Comparison of ENCODE assay signal across 1 cellular context in the genomic region with DNA sequence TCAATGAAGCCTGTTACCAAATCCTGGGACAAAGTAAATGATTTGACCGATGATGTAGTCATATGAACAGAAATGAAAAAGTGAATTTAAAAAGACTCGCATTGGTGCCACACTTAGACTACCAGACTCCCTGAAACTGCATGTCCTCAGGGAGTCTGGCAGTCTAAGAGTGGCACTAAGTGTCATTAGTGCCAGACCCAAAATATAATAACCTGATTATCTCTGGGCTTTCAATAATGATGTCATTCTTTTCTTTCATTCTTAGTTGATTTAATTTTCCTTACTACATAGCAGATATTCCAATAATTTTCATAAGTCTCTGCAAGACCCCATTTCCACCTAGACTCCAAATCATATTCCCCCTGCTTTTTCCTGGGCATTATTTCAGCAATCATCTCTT.
TF ChIP-seq lines count a peak whose summit lies in the region.

No MANE protein-coding gene starts in this region.

TF ChIP-seq in GM12878, 131 proteins besides CTCF, POLR2A, EP300 and RAD21 (continued from another document):
- TF ChIP-seq, protein P1, sequence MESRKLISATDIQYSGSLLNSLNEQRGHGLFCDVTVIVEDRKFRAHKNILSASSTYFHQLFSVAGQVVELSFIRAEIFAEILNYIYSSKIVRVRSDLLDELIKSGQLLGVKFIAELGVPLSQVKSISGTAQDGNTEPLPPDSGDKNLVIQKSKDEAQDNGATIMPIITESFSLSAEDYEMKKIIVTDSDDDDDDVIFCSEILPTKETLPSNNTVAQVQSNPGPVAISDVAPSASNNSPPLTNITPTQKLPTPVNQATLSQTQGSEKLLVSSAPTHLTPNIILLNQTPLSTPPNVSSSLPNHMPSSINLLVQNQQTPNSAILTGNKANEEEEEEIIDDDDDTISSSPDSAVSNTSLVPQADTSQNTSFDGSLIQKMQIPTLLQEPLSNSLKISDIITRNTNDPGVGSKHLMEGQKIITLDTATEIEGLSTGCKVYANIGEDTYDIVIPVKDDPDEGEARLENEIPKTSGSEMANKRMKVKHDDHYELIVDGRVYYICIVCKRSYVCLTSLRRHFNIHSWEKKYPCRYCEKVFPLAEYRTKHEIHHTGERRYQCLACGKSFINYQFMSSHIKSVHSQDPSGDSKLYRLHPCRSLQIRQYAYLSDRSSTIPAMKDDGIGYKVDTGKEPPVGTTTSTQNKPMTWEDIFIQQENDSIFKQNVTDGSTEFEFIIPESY (IDR thresholded peaks at IDR 0.05), result no peak
